8 cellular contexts compared by ENCODE assay signal in the genomic region with DNA sequence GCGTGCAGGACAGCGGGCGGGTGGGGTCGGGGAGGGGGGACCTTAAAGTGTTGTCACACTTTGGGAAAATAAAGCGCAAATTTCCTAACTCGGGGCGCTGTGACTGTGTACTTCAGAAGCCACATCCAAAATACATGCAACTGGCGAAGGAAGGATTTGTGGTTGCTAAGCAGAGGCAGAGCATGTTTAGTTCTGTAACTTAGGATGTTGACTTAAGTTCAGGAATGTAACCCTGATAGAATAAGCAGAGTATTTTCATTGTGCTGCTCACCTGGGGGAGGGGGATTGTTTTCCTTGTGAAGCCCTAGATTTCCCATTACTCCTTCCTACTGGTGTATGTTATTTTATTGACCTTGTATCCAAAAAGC. TPM values are rescaled to one million over a fixed set of nuclear protein-coding genes. Genes with fewer than 3 reads are reported as not detected.
DNase-seq lines count a peak whose midpoint lies in the region; ATAC-seq and TF ChIP-seq lines count a peak whose summit lies in the region.

No MANE protein-coding gene starts in this region.

- ATAC-seq in SK-N-SH treated with all-trans-retinoic acid at 6 μM for 48 hours (peak; percentile 17; the same call in 2 of the 3 replicates), GM18498 (IDR thresholded peaks at IDR 0.05; ENCODE audit: unreplicated experiment) (no peak)

- H3K4me3 ChIP-seq in osteoblast (ENCODE audit: insufficient read depth, low read length) = peak overlapping the region; percentile 77

- H3K4me2 ChIP-seq in osteoblast (ENCODE audit: insufficient read depth, low read length) = peak overlapping the region; percentile 76

- no peaks in the 10 kb centered on the region for H3K9me3 ChIP-seq in osteoblast (ENCODE audit: low read depth, low read length)

- H4K20me1 ChIP-seq in osteoblast (ENCODE audit: insufficient read depth, low read length) = peaks cover 17% of the 10 kb centered on the region

- no peaks in the 10 kb centered on the region for H3K27me3 ChIP-seq in osteoblast (ENCODE audit: insufficient read depth, low read length)

- DNase-seq in NCI-H2196 treated with DMSO at 0.1 percent for 48 hours (lab: John Stamatoyannopoulos, UW; ENCODE audit: unreplicated experiment) (peak; percentile 29), NCI-H2196 (lab: John Stamatoyannopoulos, UW; ENCODE audit: unreplicated experiment) (no peak), fibroblast of gingiva (ENCODE audit: low read depth) (peak; percentile 78), osteoblast (ENCODE audit: insufficient read length, low spot score, missing footprints) (peak; percentile 86)
- DNase-seq in stimulated activated CD4-positive, alpha-beta T cell treated with anti-CD3 and anti-CD28 coated beads, Interleukin-1b, Interleukin-23, amount 100 ng/mL, for 48 hours = no peak
- DNase-seq in activated CD4-positive, alpha-beta T cell treated with anti-CD3 and anti-CD28 coated beads for 1 hour = no peak

- H3K4me1 ChIP-seq in osteoblast (ENCODE audit: insufficient read depth, low read length) = peaks cover 25% of the 10 kb centered on the region

- no peak overlapping the region for H2AFZ ChIP-seq in osteoblast (ENCODE audit: low read length)

- H3K79me2 ChIP-seq in osteoblast (ENCODE audit: insufficient read depth, low read length) = peaks cover 16% of the 10 kb centered on the region

- peak overlapping the region; percentile 25 for H3K27ac ChIP-seq in osteoblast (ENCODE audit: low read depth, low read length)

- TF ChIP-seq CTCF in osteoblast (IDR thresholded peaks at IDR 0.05; ENCODE audit: extremely low read depth, low read depth, low read length) = no peak

- peaks cover 7% of the 10 kb centered on the region for H3K36me3 ChIP-seq in osteoblast (ENCODE audit: insufficient read depth, low read length)

TF ChIP-seq in SK-N-SH treated with all-trans-retinoic acid at 6 μM for 48 hours, 23 proteins besides CTCF, POLR2A, EP300 and RAD21:
- TF ChIP-seq RARB (CRISPR knock-in tag; IDR thresholded peaks at IDR 0.05) = no peak
- no peak for TF ChIP-seq ESRRG (CRISPR knock-in tag; IDR thresholded peaks at IDR 0.05)
- TF ChIP-seq ZFP3 (CRISPR knock-in tag; IDR thresholded peaks at IDR 0.05) = no peak
- no peak for TF ChIP-seq SNAI2 (CRISPR knock-in tag; IDR thresholded peaks at IDR 0.05)
- TF ChIP-seq, protein P1, sequence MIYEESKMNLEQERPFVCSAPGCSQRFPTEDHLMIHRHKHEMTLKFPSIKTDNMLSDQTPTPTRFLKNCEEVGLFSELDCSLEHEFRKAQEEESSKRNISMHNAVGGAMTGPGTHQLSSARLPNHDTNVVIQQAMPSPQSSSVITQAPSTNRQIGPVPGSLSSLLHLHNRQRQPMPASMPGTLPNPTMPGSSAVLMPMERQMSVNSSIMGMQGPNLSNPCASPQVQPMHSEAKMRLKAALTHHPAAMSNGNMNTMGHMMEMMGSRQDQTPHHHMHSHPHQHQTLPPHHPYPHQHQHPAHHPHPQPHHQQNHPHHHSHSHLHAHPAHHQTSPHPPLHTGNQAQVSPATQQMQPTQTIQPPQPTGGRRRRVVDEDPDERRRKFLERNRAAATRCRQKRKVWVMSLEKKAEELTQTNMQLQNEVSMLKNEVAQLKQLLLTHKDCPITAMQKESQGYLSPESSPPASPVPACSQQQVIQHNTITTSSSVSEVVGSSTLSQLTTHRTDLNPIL (CRISPR knock-in tag; IDR thresholded peaks at IDR 0.05; ENCODE audit: low read depth) = no peak
- no peak for TF ChIP-seq CSDC2 (CRISPR knock-in tag; IDR thresholded peaks at IDR 0.05)
- TF ChIP-seq, protein P2, sequence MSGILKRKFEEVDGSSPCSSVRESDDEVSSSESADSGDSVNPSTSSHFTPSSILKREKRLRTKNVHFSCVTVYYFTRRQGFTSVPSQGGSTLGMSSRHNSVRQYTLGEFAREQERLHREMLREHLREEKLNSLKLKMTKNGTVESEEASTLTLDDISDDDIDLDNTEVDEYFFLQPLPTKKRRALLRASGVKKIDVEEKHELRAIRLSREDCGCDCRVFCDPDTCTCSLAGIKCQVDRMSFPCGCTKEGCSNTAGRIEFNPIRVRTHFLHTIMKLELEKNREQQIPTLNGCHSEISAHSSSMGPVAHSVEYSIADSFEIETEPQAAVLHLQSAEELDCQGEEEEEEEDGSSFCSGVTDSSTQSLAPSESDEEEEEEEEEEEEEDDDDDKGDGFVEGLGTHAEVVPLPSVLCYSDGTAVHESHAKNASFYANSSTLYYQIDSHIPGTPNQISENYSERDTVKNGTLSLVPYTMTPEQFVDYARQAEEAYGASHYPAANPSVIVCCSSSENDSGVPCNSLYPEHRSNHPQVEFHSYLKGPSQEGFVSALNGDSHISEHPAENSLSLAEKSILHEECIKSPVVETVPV (CRISPR knock-in tag; IDR thresholded peaks at IDR 0.05) = no peak
- no peak for TF ChIP-seq ZFP30 (CRISPR knock-in tag; IDR thresholded peaks at IDR 0.05)
- no peak for TF ChIP-seq TOX (CRISPR knock-in tag; IDR thresholded peaks at IDR 0.05; ENCODE audit: borderline replicate concordance)
- no peak for TF ChIP-seq ZNF70 (CRISPR knock-in tag; IDR thresholded peaks at IDR 0.05)
- TF ChIP-seq OSR1 (CRISPR knock-in tag; IDR thresholded peaks at IDR 0.05) = no peak
- TF ChIP-seq ZNF565 (CRISPR knock-in tag; conservative IDR thresholded peaks at IDR 0.05; ENCODE audit: low read depth) = no peak
- TF ChIP-seq BACH2 (CRISPR knock-in tag; IDR thresholded peaks at IDR 0.05; ENCODE audit: borderline replicate concordance) = no peak
- TF ChIP-seq ZNF8 (CRISPR knock-in tag; IDR thresholded peaks at IDR 0.05) = no peak

RNA-seq across cellular contexts. Expression of a gene that starts 0.5 kb away (rescaled TPM):
- 12.1 and 12.7 TPM in 2 replicates for total RNA-seq in osteoblast

RNA-seq across cellular contexts. Expression of a gene that starts 47.0 kb away (rescaled TPM):
- 20.3 and 20.6 TPM in 2 replicates for total RNA-seq in osteoblast

RNA-seq across cellular contexts. Expression of a gene that starts 56.9 kb away (rescaled TPM):
- 13.0 and 13.8 TPM in 2 replicates for total RNA-seq in osteoblast

Comparison
In these comparisons a context has a peak if more than half of its experiments do, and no peak if none do; other contexts are left out.
1. DNase-seq: peak in NCI-H2196 treated with DMSO at 0.1 percent for 48 hours (single experiment), fibroblast of gingiva (single experiment) and osteoblast (single experiment); none in NCI-H2196 (single experiment), stimulated activated CD4-positive, alpha-beta T cell treated with anti-CD3 and anti-CD28 coated beads, Interleukin-1b, Interleukin-23, amount 100 ng/mL, for 48 hours (single experiment) and activated CD4-positive, alpha-beta T cell treated with anti-CD3 and anti-CD28 coated beads for 1 hour (single experiment).